Comparison of ENCODE assay signal across 8 cellular contexts in genomic region chr9:69168709-69169217, GRCh38. TPM values are rescaled to one million over a fixed set of nuclear protein-coding genes. Genes with fewer than 3 reads are reported as not detected.
DNase-seq lines count a peak whose midpoint lies in the region; ATAC-seq, FAIRE-seq and TF ChIP-seq lines count a peak whose summit lies in the region.

No MANE protein-coding gene starts in this region.

- peaks cover 6% of the 10 kb centered on the region; the same call in 1 of the 2 replicates for H3K36me3 ChIP-seq in HUES48 (ENCODE audit: control insufficient read depth, insufficient read depth, low read length)

- no peak overlapping the region for H3K4me2 ChIP-seq in A549

- FAIRE-seq in A549 (lab: Jason Lieb, UNC) = no peak

- H3K4me1 ChIP-seq in A549 (no peaks in the 10 kb centered on the region), HUES48 (ENCODE audit: control insufficient read depth, insufficient read depth, low read length) (peaks cover 28% of the 10 kb centered on the region), foreskin keratinocyte (peaks cover 39% of the 10 kb centered on the region)

- TF ChIP-seq RAD21 in A549 (conservative IDR thresholded peaks at IDR 0.05 in 1 of 2, IDR thresholded peaks at IDR 0.05 in 1 of 2) = no peak

- 79% methylated on average over 13 of the region's 13 CpGs for WGBS in A549 (ENCODE audit: missing lambda C conversion rate)

- H3K27me3 ChIP-seq in HUES48 (ENCODE audit: control insufficient read depth, insufficient read depth, low read length) (peaks cover 7% of the 10 kb centered on the region), foreskin keratinocyte (no peaks in the 10 kb centered on the region)

- no peak for DNase-seq in A549 (ENCODE audit: low read depth in 1 of 2, low spot score in 1 of 2)
- DNase-seq in activated CD4-positive, alpha-beta T cell treated with anti-CD3 and anti-CD28 coated beads, Interleukin-2, amount 50 U/mL, for 24 hours (ENCODE audit: low read depth in 1 of 2, low spot score in 1 of 2) = peak; percentile 39 to 48
- DNase-seq in foreskin keratinocyte = peak; percentile 88 to 96
- DNase-seq in stimulated activated CD8-positive, alpha-beta memory T cell treated with anti-CD3 and anti-CD28 coated beads, Interleukin-4, amount 100 ng/mL, for 48 hours = peak; percentile 75
- no peak for DNase-seq in HEK293T (ENCODE audit: extremely low spot score)
- DNase-seq in DMS79 treated with DMSO at 0.1 percent for 48 hours (lab: John Stamatoyannopoulos, UW) = no peak

- no peak for TF ChIP-seq POLR2A in A549 (IDR thresholded peaks at IDR 0.05; ENCODE audit: low read length)

- POLR2A ChIA-PET in A549 (lab: Yijun Ruan, JAX) = no interaction called here
- POLR2A ChIA-PET in HEK293T (lab: Yijun Ruan, JAX) = no interaction called here

- H3K9ac ChIP-seq in HUES48 (ENCODE audit: low read depth, low read length) = no peak overlapping the region

- TF ChIP-seq CTCF in A549 (IDR thresholded peaks at IDR 0.05) = no peak
- TF ChIP-seq CTCF in foreskin keratinocyte (conservative IDR thresholded peaks at IDR 0.05) = peak; percentile 3

- CTCF ChIA-PET in A549 (lab: Yijun Ruan, JAX) = interaction anchor here (0.9 to 2.7 kb wide), 4 partner anchors 11 to 132 kb away, joined by 3 to 12 read pairs (median 5); no protein-coding TSS in a partner anchor
- CTCF ChIA-PET in HEK293T (lab: Yijun Ruan, JAX) = no interaction called here

- no peak overlapping the region for H3K4me3 ChIP-seq in A549
- no peak overlapping the region for H3K4me3 ChIP-seq in HUES48 (ENCODE audit: low read depth, low read length)

- ATAC-seq in A549 = no peak
- peak; percentile 62 for ATAC-seq in GM19395 (IDR thresholded peaks at IDR 0.05; ENCODE audit: unreplicated experiment)
- ATAC-seq in foreskin keratinocyte = peak; percentile 50

- H3K27ac ChIP-seq in A549 = no peak overlapping the region
- peak overlapping the region; percentile 1 for H3K27ac ChIP-seq in HUES48 (ENCODE audit: low read depth, low read length)
- peak overlapping the region; percentile 98 for H3K27ac ChIP-seq in foreskin keratinocyte

- H3K9me3 ChIP-seq in A549 (no peaks in the 10 kb centered on the region), HUES48 (ENCODE audit: control insufficient read depth, insufficient read depth, low read length) (no peaks in the 10 kb centered on the region)

- no peak for TF ChIP-seq EP300 in A549 (IDR thresholded peaks at IDR 0.05)

TF ChIP-seq in A549, 52 proteins besides CTCF, POLR2A, EP300 and RAD21:
- TF ChIP-seq MAFK (IDR thresholded peaks at IDR 0.05; ENCODE audit: partially characterized antibody) (peak; percentile 68), CHD2 (IDR thresholded peaks at IDR 0.05; ENCODE audit: low read length, partially characterized antibody) (no peak)

TF ChIP-seq in HEK293T, 16 proteins besides CTCF, POLR2A, EP300 and RAD21:
- TF ChIP-seq ZNF384 (IDR thresholded peaks at IDR 0.05) (no peak), SP1 (IDR thresholded peaks at IDR 0.05) (no peak), ELF4 (IDR thresholded peaks at IDR 0.05) (no peak), LEF1 (IDR thresholded peaks at IDR 0.05; ENCODE audit: borderline replicate concordance) (no peak), TARDBP (IDR thresholded peaks at IDR 0.05) (no peak), BHLHE40 (IDR thresholded peaks at IDR 0.05; ENCODE audit: borderline replicate concordance) (no peak), SUZ12 (IDR thresholded peaks at IDR 0.05) (no peak), ARNT (IDR thresholded peaks at IDR 0.05) (no peak), FOXK2 (IDR thresholded peaks at IDR 0.05) (no peak), FOXA1 (IDR thresholded peaks at IDR 0.05) (no peak), L3MBTL2 (conservative IDR thresholded peaks at IDR 0.05) (no peak), FOXM1 (IDR thresholded peaks at IDR 0.05; ENCODE audit: borderline replicate concordance) (no peak)
TF ChIP-seq in HEK293T: peak in this region for 0.

RNA-seq across cellular contexts. Expression of gene TJP2, which starts 5.3 kb away (rescaled TPM):
- polyA plus RNA-seq in A549 (2011; rRNA removed) = 3.6 and 4.4 TPM in 2 replicates
- 1.2 and 1.6 TPM in 2 replicates for polyA plus RNA-seq in A549 (2012; cell fraction: cytosol; rRNA removed)
- polyA plus RNA-seq in A549 (2012; cell fraction: nucleus; rRNA removed) = 3.9 and 5.0 TPM in 2 replicates
- 1.7 to 2.1 TPM (median 2.1 TPM) in 3 replicates for polyA plus RNA-seq in A549 (2017; fragmentation: RNase III; extraction: RNeasy Plus Mini Kit Qiagen cat#74134 plus additional on column Dnase treatment)
- polyA minus RNA-seq in A549 (2011; rRNA and poly(A)+ RNA removed) = 1.9 and 3.3 TPM in 2 replicates
- total RNA-seq in foreskin keratinocyte = 126 and 140 TPM in 2 replicates
- polyA plus RNA-seq in foreskin keratinocyte = 57.9 and 59.8 TPM in 2 replicates

Comparison
In these comparisons a context has a peak if more than half of its experiments do, and no peak if none do; other contexts are left out.
1. ATAC-seq: peak in GM19395 (single experiment) and foreskin keratinocyte (single experiment); none in A549 (0 of 2).
2. DNase-seq: peak in activated CD4-positive, alpha-beta T cell treated with anti-CD3 and anti-CD28 coated beads, Interleukin-2, amount 50 U/mL, for 24 hours (2 of 2), foreskin keratinocyte (2 of 2) and stimulated activated CD8-positive, alpha-beta memory T cell treated with anti-CD3 and anti-CD28 coated beads, Interleukin-4, amount 100 ng/mL, for 48 hours (single experiment); none in A549 (0 of 2), HEK293T (single experiment) and DMS79 treated with DMSO at 0.1 percent for 48 hours (single experiment).
3. H3K27ac ChIP-seq: peak in HUES48 (single experiment) and foreskin keratinocyte (single experiment); none in A549 (0 of 2).